ENCODE assay signal across 24 cellular contexts in genomic region chr5:135986891-135987401, GRCh38. TPM values are rescaled to one million over a fixed set of nuclear protein-coding genes. Genes with fewer than 3 reads are reported as not detected.
DNase-seq lines count a peak whose midpoint lies in the region; ATAC-seq, FAIRE-seq and TF ChIP-seq lines count a peak whose summit lies in the region.
"Had no signal": no experiment of that assay in that cellular context is flagged by ENCODE, and none has a peak within 500 bp of the region (broad histone marks: within the 10 kb centered on the region; RNA-seq: fewer than 3 reads in every experiment).

No MANE protein-coding gene starts in this region.

- ATAC-seq in HG02884 (IDR thresholded peaks at IDR 0.05; ENCODE audit: unreplicated experiment), result no peak
- ATAC-seq: body of pancreas had no signal

- TF ChIP-seq POLR2A in esophagus muscularis mucosa (IDR thresholded peaks at IDR 0.05; ENCODE audit: low read depth), result no peak
- TF ChIP-seq POLR2A in thyroid gland (IDR thresholded peaks at IDR 0.05), result no peak

- TF ChIP-seq EP300 in esophagus muscularis mucosa (IDR thresholded peaks at IDR 0.05), result no peak

- no peaks in the 10 kb centered on the region for H4K20me1 ChIP-seq in MM.1S (ENCODE audit: insufficient read depth, low read length)
- H4K20me1 ChIP-seq: BLaER1 had no signal

- no peaks in the 10 kb centered on the region for H3K9me3 ChIP-seq in MM.1S (replicated peaks; ENCODE audit: insufficient read depth, low read length)
- no peaks in the 10 kb centered on the region for H3K9me3 ChIP-seq in esophagus muscularis mucosa
- H3K9me3 ChIP-seq in thyroid gland, result no peaks in the 10 kb centered on the region
- H3K9me3 ChIP-seq in kidney (ENCODE audit: control insufficient read depth in 1 of 2, low read length in 2 of 2), result no peaks in the 10 kb centered on the region
- H3K9me3 ChIP-seq: body of pancreas, testis had no signal

- WGBS in esophagus muscularis mucosa, result 36% methylated on average over 3 of the region's 3 CpGs
- WGBS in thyroid gland, 2 donors, result 73 to 78% methylated on average over 3 of the region's 3 CpGs

- FAIRE-seq in kidney (lab: Jason Lieb, UNC), result no peak
- FAIRE-seq: small intestine had no signal

- H3K79me2 ChIP-seq in MM.1S (ENCODE audit: low read length), result no peaks in the 10 kb centered on the region

- H3K36me3 ChIP-seq in MM.1S (replicated peaks; ENCODE audit: insufficient read depth, low read length) (no peaks in the 10 kb centered on the region), esophagus muscularis mucosa (no peaks in the 10 kb centered on the region), thyroid gland (no peaks in the 10 kb centered on the region), kidney (ENCODE audit: control insufficient read depth in 1 of 2, insufficient read depth in 2 of 2, low read length in 2 of 2) (no peaks in the 10 kb centered on the region)
- H3K36me3 ChIP-seq: BLaER1 had no signal

- H3K9me2 ChIP-seq in MM.1S (replicated peaks; ENCODE audit: insufficient read depth, low read length), result no peaks in the 10 kb centered on the region

- H3F3A ChIP-seq in MM.1S (ENCODE audit: insufficient read depth, low read length), result 0 out of 2 replicates have a peak, but pooled peaks cover 8% of the 10 kb centered on the region

- no peak for TF ChIP-seq CTCF in MM.1S (IDR thresholded peaks at IDR 0.05; ENCODE audit: low read length)
- no peak for TF ChIP-seq CTCF in esophagus muscularis mucosa (IDR thresholded peaks at IDR 0.05)
- TF ChIP-seq CTCF in thyroid gland (IDR thresholded peaks at IDR 0.05), result no peak
- TF ChIP-seq CTCF in kidney (IDR thresholded peaks at IDR 0.05; ENCODE audit: borderline replicate concordance, extremely low read depth, insufficient read depth), result no peak

- H3K27ac ChIP-seq in MM.1S (ENCODE audit: low read length) (peak overlapping the region; percentile 49; the same call in 1 of the 2 replicates), esophagus muscularis mucosa (replicated peaks in 1 of 4) (peak overlapping the region; percentile 36 to 62 (median 43)), thyroid gland (peak overlapping the region in 2 of 3 donors; percentile 22 to 44), kidney (ENCODE audit: low read depth in 2 of 2, low read length in 2 of 2) (no peak overlapping the region)
- H3K27ac ChIP-seq: BLaER1, body of pancreas, PC-9, SK-N-MC, testis had no signal

- no peaks in the 10 kb centered on the region for H3K27me3 ChIP-seq in MM.1S (replicated peaks; ENCODE audit: insufficient read depth, low read length)
- no peaks in the 10 kb centered on the region for H3K27me3 ChIP-seq in esophagus muscularis mucosa
- H3K27me3 ChIP-seq in thyroid gland, result no peaks in the 10 kb centered on the region
- H3K27me3 ChIP-seq: BLaER1, body of pancreas, testis had no signal

- DNase-seq in MM.1S (peak; percentile 42), esophagus muscularis mucosa (ENCODE audit: extremely low spot score) (no peak), myocyte (ENCODE audit: low read depth) (peak; percentile 40), thyroid gland (no peak), superior temporal gyrus (ENCODE audit: extremely low spot score) (no peak), kidney (no peak)
- DNase-seq: activated CD4-positive, alpha-beta T cell treated with anti-CD3 and anti-CD28 coated beads for 48 hours; activated naive CD4-positive, alpha-beta T cell treated with anti-CD3 and anti-CD28 coated beads, Interleukin-2, amount 10 ng/mL, durations not matched to agents 7 days and 5 days; body of pancreas; dermis blood vessel endothelial cell; GDM1; hippocampal formation; NCI-H1105 treated with DMSO at 0.1 percent for 48 hours; NCI-H526 treated with DMSO at 0.1 percent for 48 hours; PC-9; small intestine; stimulated activated CD4-positive, alpha-beta T cell treated with anti-CD3 and anti-CD28 coated beads, Interleukin-4, amount 100 ng/mL, for 4 hours; stimulated activated CD8-positive, alpha-beta memory T cell treated with anti-CD3 and anti-CD28 coated beads, Interleukin-4, amount 100 ng/mL, for 48 hours; testis had no signal

- H2AFZ ChIP-seq in MM.1S (ENCODE audit: low read length), result peak overlapping the region; percentile 73
- H2AFZ ChIP-seq: PC-9 had no signal

- H3K4me1 ChIP-seq in MM.1S (ENCODE audit: low read length) (peaks cover 19% of the 10 kb centered on the region), esophagus muscularis mucosa (peaks cover 0 to 22% (median 18%) of the 10 kb centered on the region in 4 donors), thyroid gland (no peaks in the 10 kb centered on the region), kidney (ENCODE audit: control insufficient read depth in 1 of 2, insufficient read depth in 1 of 2, low read depth in 1 of 2, low read length in 2 of 2) (no peaks in the 10 kb centered on the region)
- H3K4me1 ChIP-seq: BLaER1, body of pancreas, testis had no signal

- H3K4me3 ChIP-seq in MM.1S (ENCODE audit: low read length), result peak overlapping the region; percentile 3; the same call in 1 of the 2 replicates
- no peak overlapping the region for H3K4me3 ChIP-seq in esophagus muscularis mucosa
- H3K4me3 ChIP-seq in thyroid gland (replicated peaks in 1 of 3), result no peak overlapping the region
- no peak overlapping the region for H3K4me3 ChIP-seq in kidney (ENCODE audit: low read length in 2 of 2)
- H3K4me3 ChIP-seq: BLaER1, body of pancreas, PC-9, SK-N-MC, testis had no signal

- H3K4me2 ChIP-seq in MM.1S (ENCODE audit: low read depth, low read length), result peak overlapping the region; percentile 77
- H3K4me2 ChIP-seq: BLaER1, PC-9 had no signal

- peak overlapping the region; percentile 15; the same call in 1 of the 2 replicates for H3K9ac ChIP-seq in MM.1S (ENCODE audit: low read length)
- H3K9ac ChIP-seq in kidney (ENCODE audit: low read length in 2 of 2), result no peak overlapping the region
- H3K9ac ChIP-seq: BLaER1 had no signal

- intact Hi-C loops in esophagus muscularis mucosa (cut with DNase I), result no loop called here
- intact Hi-C loops in thyroid gland (cut with DNase I), result no loop called here
- intact Hi-C loops in kidney (cut with DNase I), result no loop called here

RNA-seq across cellular contexts. Expression of gene LECT2, which starts 32.2 kb away (rescaled TPM):
- total RNA-seq in esophagus muscularis mucosa (not detected), myocyte (not detected in 2 replicates), thyroid gland (not detected), kidney (not detected)
- polyA plus RNA-seq in myocyte (2012), result not detected
- not detected for polyA plus RNA-seq in kidney (ENCODE audit: insufficient read depth, low read depth, low replicate concordance)
- total RNA-seq: body of pancreas, dermis blood vessel endothelial cell, epithelial cell of proximal tubule, mononuclear cell, PC-9 had no signal
- polyA plus RNA-seq: small intestine had no signal

RNA-seq across cellular contexts. Expression of gene TGFBI, which starts 41.8 kb away (rescaled TPM):
- total RNA-seq in esophagus muscularis mucosa (100 to 1,000 TPM in 2 of 4 donors, 10 to 100 TPM in 2; 62.3 to 128 (median 92.9) TPM), myocyte (758 and 1,068 TPM in 2 replicates), thyroid gland (10 to 100 TPM; 19.6 to 55.9 (median 38.5) TPM), kidney (78.5 TPM)
- polyA plus RNA-seq in myocyte (2012), result 508 TPM
- 36.4 TPM for polyA plus RNA-seq in kidney (ENCODE audit: insufficient read depth, low read depth, low replicate concordance)

Comparison
In these comparisons a context has a peak if more than half of its experiments do, and no peak if none do; other contexts are left out.
1. DNase-seq: peak in MM.1S (single experiment) and myocyte (single experiment); none in esophagus muscularis mucosa (single experiment), thyroid gland (0 of 2), superior temporal gyrus (single experiment) and kidney (single experiment).
2. H3K27ac ChIP-seq: peak in MM.1S (single experiment), esophagus muscularis mucosa (4 of 4) and thyroid gland (2 of 3); none in kidney (0 of 2).